25 cellular contexts compared by ENCODE assay signal in the genomic region with DNA sequence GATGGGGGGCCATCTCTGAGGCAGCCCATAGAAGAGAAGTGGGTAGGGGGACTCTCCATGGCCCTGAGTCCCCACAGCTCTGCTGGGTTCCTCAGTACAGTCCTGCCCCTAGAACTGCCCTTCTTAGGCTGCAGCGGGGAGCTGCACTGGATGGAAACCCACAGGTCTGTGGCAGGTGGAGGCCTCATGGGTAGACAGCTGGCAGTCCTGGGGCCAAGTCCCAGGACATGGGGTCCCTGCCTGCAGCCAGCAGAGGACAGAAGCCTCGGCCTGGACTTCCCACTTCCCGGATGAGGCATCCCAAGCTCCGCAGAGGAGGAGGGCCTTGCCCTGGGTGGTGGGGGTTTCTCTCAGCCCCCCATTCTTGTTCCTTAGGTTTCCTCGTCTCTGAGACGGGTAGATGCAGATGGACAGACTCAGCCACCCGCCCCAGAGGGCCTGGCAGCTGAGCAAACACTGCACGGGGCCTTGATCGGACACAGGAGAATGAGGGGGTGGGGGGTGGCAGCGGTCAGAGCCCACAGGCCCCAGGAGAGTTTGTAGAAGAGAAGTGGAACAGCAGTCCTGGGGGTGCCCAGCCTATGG.
DNase-seq lines count a peak whose midpoint lies in the region; ATAC-seq and TF ChIP-seq lines count a peak whose summit lies in the region.
"Had no signal": no experiment of that assay in that cellular context is flagged by ENCODE, and none has a peak within 500 bp of the region (broad histone marks: within the 10 kb centered on the region; RNA-seq: fewer than 3 reads in every experiment).

No MANE protein-coding gene starts in this region.

- peak; percentile 71 for DNase-seq in DMS53 treated with DMSO at 0.1 percent for 48 hours (lab: John Stamatoyannopoulos, UW; ENCODE audit: unreplicated experiment)
- DNase-seq in NB4 (ENCODE audit: low read depth), result peak; percentile 34
- DNase-seq in WTC11 (ENCODE audit: low spot score), result no peak
- DNase-seq in osteoblast (ENCODE audit: insufficient read length, low spot score, missing footprints), result peak; percentile 29
- no peak for DNase-seq in activated gamma-delta T cell (lab: John Stamatoyannopoulos, UW)
- no peak for DNase-seq in stimulated activated effector memory CD8-positive, alpha-beta T cell treated with anti-CD3 and anti-CD28 coated beads, Interleukin-12 subunit alpha, Interleukin-12 subunit beta, amount 100 ng/mL, for 72 hours (ENCODE audit: low spot score in 2 of 2)
- DNase-seq: activated CD4-positive, alpha-beta T cell treated with anti-CD3 and anti-CD28 coated beads, Interleukin-2, amount 50 U/mL, for 1 hour; activated naive CD8-positive, alpha-beta T cell treated with anti-CD3 and anti-CD28 coated beads for 36 hours; CD4-positive, alpha-beta T cell; GF-D8; hypothalamus; naive thymus-derived CD8-positive, alpha-beta T cell; NCI-H2029; NCI-H446; RPMI8226; stimulated activated CD4-positive, alpha-beta T cell treated with anti-CD3 and anti-CD28 coated beads, Interleukin-12 subunit alpha, Interleukin-12 subunit beta, amount 100 ng/mL, for 4 hours; stimulated activated CD4-positive, alpha-beta T cell treated with anti-CD3 and anti-CD28 coated beads, Interleukin-4, amount 100 ng/mL, for 24 hours; stimulated activated naive CD8-positive, alpha-beta T cell treated with anti-CD3 and anti-CD28 coated beads, Interleukin-15, Interleukin-2, amounts not matched to agents 100 U/mL and 50 U/mL, for 24 hours; WERI-Rb-1 had no signal

- H3K79me2 ChIP-seq in osteoblast (ENCODE audit: insufficient read depth, low read length), result no peaks in the 10 kb centered on the region
- H3K79me2 ChIP-seq: parathyroid adenoma had no signal

- H3K27ac Mint-ChIP-seq in WTC11, result no peak overlapping the region
- H3K27ac Mint-ChIP-seq in stimulated activated effector memory CD8-positive, alpha-beta T cell treated with anti-CD3 and anti-CD28 coated beads, Interleukin-12 subunit alpha, Interleukin-12 subunit beta, amount 100 ng/mL, for 72 hours, result no peak overlapping the region
- H3K27ac Mint-ChIP-seq: activated naive CD8-positive, alpha-beta T cell treated with anti-CD3 and anti-CD28 coated beads for 36 hours; activated T-helper 2 cell treated with anti-CD3 and anti-CD28 coated beads, Interferon-gamma antibody, Interleukin-2, Interleukin-4, amounts not matched to agents 10 μg/mL and 5 μg/mL and 100 μg/mL, durations not matched to agents 14 hours and 24 hours and 36 hours; CD4-positive, alpha-beta T cell had no signal

- no peak overlapping the region for H3K4me3 ChIP-seq in NB4 (ENCODE audit: low read depth, low read length)
- no peak overlapping the region for H3K4me3 ChIP-seq in osteoblast (ENCODE audit: insufficient read depth, low read length)
- H3K4me3 ChIP-seq: left lung had no signal

- peaks cover 4% of the 10 kb centered on the region; the same call in 1 of the 2 replicates for H3K27me3 Mint-ChIP-seq in WTC11 (ENCODE audit: low read depth)
- H3K27me3 Mint-ChIP-seq: activated naive CD8-positive, alpha-beta T cell treated with anti-CD3 and anti-CD28 coated beads for 36 hours; CD4-positive, alpha-beta T cell had no signal

- ATAC-seq in WTC11 (no peak), HG02763 (IDR thresholded peaks at IDR 0.05; ENCODE audit: unreplicated experiment) (no peak)
- no peak for ATAC-seq in stimulated activated effector memory CD8-positive, alpha-beta T cell treated with anti-CD3 and anti-CD28 coated beads, Interleukin-12 subunit alpha, Interleukin-12 subunit beta, amount 100 ng/mL, for 72 hours
- ATAC-seq: left lung; naive thymus-derived CD8-positive, alpha-beta T cell; right cardiac atrium; stimulated activated naive CD8-positive, alpha-beta T cell treated with anti-CD3 and anti-CD28 coated beads, Interleukin-15, Interleukin-2, amounts not matched to agents 100 U/mL and 50 U/mL, for 24 hours had no signal

- TF ChIP-seq CTCF in NB4 (IDR thresholded peaks at IDR 0.05; ENCODE audit: low read depth, low read length) (no peak), WTC11 (IDR thresholded peaks at IDR 0.05) (no peak), osteoblast (IDR thresholded peaks at IDR 0.05; ENCODE audit: extremely low read depth, low read depth, low read length) (no peak)

- no peaks in the 10 kb centered on the region for H3K9me3 Mint-ChIP-seq in WTC11
- no peaks in the 10 kb centered on the region for H3K9me3 Mint-ChIP-seq in stimulated activated effector memory CD8-positive, alpha-beta T cell treated with anti-CD3 and anti-CD28 coated beads, Interleukin-12 subunit alpha, Interleukin-12 subunit beta, amount 100 ng/mL, for 72 hours
- H3K9me3 Mint-ChIP-seq: activated naive CD8-positive, alpha-beta T cell treated with anti-CD3 and anti-CD28 coated beads for 36 hours; activated T-helper 2 cell treated with anti-CD3 and anti-CD28 coated beads, Interferon-gamma antibody, Interleukin-2, Interleukin-4, amounts not matched to agents 10 μg/mL and 5 μg/mL and 100 μg/mL, durations not matched to agents 14 hours and 24 hours and 36 hours; CD4-positive, alpha-beta T cell; central memory CD8-positive, alpha-beta T cell; naive thymus-derived CD8-positive, alpha-beta T cell had no signal

- peaks cover 51% of the 10 kb centered on the region for H3K4me1 Mint-ChIP-seq in WTC11
- peaks cover 49% of the 10 kb centered on the region for H3K4me1 Mint-ChIP-seq in stimulated activated effector memory CD8-positive, alpha-beta T cell treated with anti-CD3 and anti-CD28 coated beads, Interleukin-12 subunit alpha, Interleukin-12 subunit beta, amount 100 ng/mL, for 72 hours

- no peaks in the 10 kb centered on the region for H3K27me3 ChIP-seq in osteoblast (ENCODE audit: insufficient read depth, low read length)
- H3K27me3 ChIP-seq: left lung had no signal

- H2AFZ ChIP-seq in osteoblast (ENCODE audit: low read length), result no peak overlapping the region
- H2AFZ ChIP-seq: parathyroid adenoma had no signal

- H4K20me1 ChIP-seq in osteoblast (ENCODE audit: insufficient read depth, low read length), result no peaks in the 10 kb centered on the region

- no peaks in the 10 kb centered on the region for H3K9me3 ChIP-seq in osteoblast (ENCODE audit: low read depth, low read length)
- H3K9me3 ChIP-seq: left lung had no signal

- no peak for TF ChIP-seq POLR2A in NB4 (IDR thresholded peaks at IDR 0.05; ENCODE audit: extremely low read depth, insufficient read length)

- POLR2A ChIA-PET in WTC11 (lab: Charles Lee), result no interaction called here

- CTCF ChIA-PET in WTC11 (lab: Charles Lee), result no interaction called here

- H3K36me3 Mint-ChIP-seq in WTC11, result no peaks in the 10 kb centered on the region
- peaks cover 17% of the 10 kb centered on the region for H3K36me3 Mint-ChIP-seq in stimulated activated effector memory CD8-positive, alpha-beta T cell treated with anti-CD3 and anti-CD28 coated beads, Interleukin-12 subunit alpha, Interleukin-12 subunit beta, amount 100 ng/mL, for 72 hours
- H3K36me3 Mint-ChIP-seq: activated naive CD8-positive, alpha-beta T cell treated with anti-CD3 and anti-CD28 coated beads for 36 hours; naive thymus-derived CD8-positive, alpha-beta T cell had no signal

- H3K36me3 ChIP-seq in osteoblast (ENCODE audit: insufficient read depth, low read length), result no peaks in the 10 kb centered on the region
- H3K36me3 ChIP-seq: left lung, WERI-Rb-1 had no signal

- H3K4me3 Mint-ChIP-seq in WTC11, result no peak overlapping the region
- H3K4me3 Mint-ChIP-seq in stimulated activated effector memory CD8-positive, alpha-beta T cell treated with anti-CD3 and anti-CD28 coated beads, Interleukin-12 subunit alpha, Interleukin-12 subunit beta, amount 100 ng/mL, for 72 hours, result no peak overlapping the region
- H3K4me3 Mint-ChIP-seq: activated naive CD8-positive, alpha-beta T cell treated with anti-CD3 and anti-CD28 coated beads for 36 hours; CD4-positive, alpha-beta T cell; central memory CD8-positive, alpha-beta T cell; naive thymus-derived CD8-positive, alpha-beta T cell had no signal

- no peak overlapping the region for H3K4me2 ChIP-seq in osteoblast (ENCODE audit: insufficient read depth, low read length)

- no peak overlapping the region for H3K27ac ChIP-seq in osteoblast (ENCODE audit: low read depth, low read length)
- H3K27ac ChIP-seq: left lung, parathyroid adenoma, WERI-Rb-1 had no signal

- peaks cover 18% of the 10 kb centered on the region for H3K4me1 ChIP-seq in osteoblast (ENCODE audit: insufficient read depth, low read length)

TF ChIP-seq in WTC11, 78 proteins besides CTCF, POLR2A, EP300 and RAD21:
- TF ChIP-seq ZBTB21 (CRISPR knock-in tag; IDR thresholded peaks at IDR 0.05; ENCODE audit: borderline replicate concordance), result no peak
- TF ChIP-seq, protein P1, sequence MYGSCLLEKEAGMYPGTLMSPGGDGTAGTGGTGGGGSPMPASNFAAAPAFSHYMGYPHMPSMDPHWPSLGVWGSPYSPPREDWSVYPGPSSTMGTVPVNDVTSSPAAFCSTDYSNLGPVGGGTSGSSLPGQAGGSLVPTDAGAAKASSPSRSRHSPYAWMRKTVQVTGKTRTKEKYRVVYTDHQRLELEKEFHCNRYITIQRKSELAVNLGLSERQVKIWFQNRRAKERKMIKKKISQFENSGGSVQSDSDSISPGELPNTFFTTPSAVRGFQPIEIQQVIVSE (CRISPR knock-in tag; IDR thresholded peaks at IDR 0.05; ENCODE audit: borderline replicate concordance), result no peak
- TF ChIP-seq, protein P2, sequence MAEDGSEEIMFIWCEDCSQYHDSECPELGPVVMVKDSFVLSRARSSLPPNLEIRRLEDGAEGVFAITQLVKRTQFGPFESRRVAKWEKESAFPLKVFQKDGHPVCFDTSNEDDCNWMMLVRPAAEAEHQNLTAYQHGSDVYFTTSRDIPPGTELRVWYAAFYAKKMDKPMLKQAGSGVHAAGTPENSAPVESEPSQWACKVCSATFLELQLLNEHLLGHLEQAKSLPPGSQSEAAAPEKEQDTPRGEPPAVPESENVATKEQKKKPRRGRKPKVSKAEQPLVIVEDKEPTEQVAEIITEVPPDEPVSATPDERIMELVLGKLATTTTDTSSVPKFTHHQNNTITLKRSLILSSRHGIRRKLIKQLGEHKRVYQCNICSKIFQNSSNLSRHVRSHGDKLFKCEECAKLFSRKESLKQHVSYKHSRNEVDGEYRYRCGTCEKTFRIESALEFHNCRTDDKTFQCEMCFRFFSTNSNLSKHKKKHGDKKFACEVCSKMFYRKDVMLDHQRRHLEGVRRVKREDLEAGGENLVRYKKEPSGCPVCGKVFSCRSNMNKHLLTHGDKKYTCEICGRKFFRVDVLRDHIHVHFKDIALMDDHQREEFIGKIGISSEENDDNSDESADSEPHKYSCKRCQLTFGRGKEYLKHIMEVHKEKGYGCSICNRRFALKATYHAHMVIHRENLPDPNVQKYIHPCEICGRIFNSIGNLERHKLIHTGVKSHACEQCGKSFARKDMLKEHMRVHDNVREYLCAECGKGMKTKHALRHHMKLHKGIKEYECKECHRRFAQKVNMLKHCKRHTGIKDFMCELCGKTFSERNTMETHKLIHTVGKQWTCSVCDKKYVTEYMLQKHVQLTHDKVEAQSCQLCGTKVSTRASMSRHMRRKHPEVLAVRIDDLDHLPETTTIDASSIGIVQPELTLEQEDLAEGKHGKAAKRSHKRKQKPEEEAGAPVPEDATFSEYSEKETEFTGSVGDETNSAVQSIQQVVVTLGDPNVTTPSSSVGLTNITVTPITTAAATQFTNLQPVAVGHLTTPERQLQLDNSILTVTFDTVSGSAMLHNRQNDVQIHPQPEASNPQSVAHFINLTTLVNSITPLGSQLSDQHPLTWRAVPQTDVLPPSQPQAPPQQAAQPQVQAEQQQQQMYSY (CRISPR knock-in tag; IDR thresholded peaks at IDR 0.05), result 0 out of 2 replicates have a peak, but pooled peaks have one; percentile 19

Comparison
In these comparisons a context has a peak if more than half of its experiments do, and no peak if none do; other contexts are left out.
1. DNase-seq: peak in DMS53 treated with DMSO at 0.1 percent for 48 hours (single experiment), NB4 (single experiment) and osteoblast (single experiment); none in WTC11 (single experiment), activated gamma-delta T cell (single experiment) and stimulated activated effector memory CD8-positive, alpha-beta T cell treated with anti-CD3 and anti-CD28 coated beads, Interleukin-12 subunit alpha, Interleukin-12 subunit beta, amount 100 ng/mL, for 72 hours (0 of 2).